Comparison of ENCODE assay signal across 31 cellular contexts in genomic region chr13:73720216-73720840, GRCh38.
DNase-seq lines count a peak whose midpoint lies in the region; ATAC-seq lines count a peak whose summit lies in the region.
"Had no signal": no experiment of that assay in that cellular context is flagged by ENCODE, and none has a peak within 500 bp of the region (broad histone marks: within the 10 kb centered on the region; RNA-seq: fewer than 3 reads in every experiment).

No MANE protein-coding gene starts in this region.

- H3K4me1 Mint-ChIP-seq in activated naive CD4-positive, alpha-beta T cell treated with anti-CD3 and anti-CD28 coated beads, Interleukin-2, amount 50 U/mL, for 24 hours = peaks cover 59% of the 10 kb centered on the region
- H3K4me1 Mint-ChIP-seq in activated naive CD4-positive, alpha-beta T cell treated with anti-CD3 and anti-CD28 coated beads, Interleukin-2, amount 10 ng/mL, durations not matched to agents 7 days and 5 days = peaks cover 37% of the 10 kb centered on the region
- peaks cover 17 to 45% (median 43%) of the 10 kb centered on the region in 4 donors for H3K4me1 Mint-ChIP-seq in naive thymus-derived CD8-positive, alpha-beta T cell
- H3K4me1 Mint-ChIP-seq: nephron progenitor cell had no signal

- ATAC-seq in naive thymus-derived CD8-positive, alpha-beta T cell = no peak
- ATAC-seq in HG03135 (IDR thresholded peaks at IDR 0.05; ENCODE audit: unreplicated experiment) (no peak), HG02610 (IDR thresholded peaks at IDR 0.05; ENCODE audit: unreplicated experiment) (no peak)
- ATAC-seq: pancreas had no signal

- no peaks in the 10 kb centered on the region for H3K27me3 Mint-ChIP-seq in activated naive CD4-positive, alpha-beta T cell treated with anti-CD3 and anti-CD28 coated beads, Interleukin-2, amount 50 U/mL, for 24 hours
- no peaks in the 10 kb centered on the region for H3K27me3 Mint-ChIP-seq in activated naive CD4-positive, alpha-beta T cell treated with anti-CD3 and anti-CD28 coated beads, Interleukin-2, amount 10 ng/mL, durations not matched to agents 7 days and 5 days
- no peaks in the 10 kb centered on the region for H3K27me3 Mint-ChIP-seq in naive thymus-derived CD8-positive, alpha-beta T cell
- H3K27me3 Mint-ChIP-seq: activated naive CD8-positive, alpha-beta T cell treated with anti-CD3 and anti-CD28 coated beads, Interleukin-2, amount 10 ng/mL, durations not matched to agents 7 days and 5 days had no signal

- H3K9me3 Mint-ChIP-seq in activated naive CD4-positive, alpha-beta T cell treated with anti-CD3 and anti-CD28 coated beads, Interleukin-2, amount 50 U/mL, for 24 hours = no peaks in the 10 kb centered on the region
- H3K9me3 Mint-ChIP-seq in activated naive CD4-positive, alpha-beta T cell treated with anti-CD3 and anti-CD28 coated beads, Interleukin-2, amount 10 ng/mL, durations not matched to agents 7 days and 5 days = no peaks in the 10 kb centered on the region
- H3K9me3 Mint-ChIP-seq in naive thymus-derived CD8-positive, alpha-beta T cell = no peaks in the 10 kb centered on the region
- H3K9me3 Mint-ChIP-seq: activated naive CD8-positive, alpha-beta T cell treated with anti-CD3 and anti-CD28 coated beads, Interleukin-2, amount 10 ng/mL, durations not matched to agents 7 days and 5 days; nephron progenitor cell had no signal

- H3K36me3 Mint-ChIP-seq in activated naive CD4-positive, alpha-beta T cell treated with anti-CD3 and anti-CD28 coated beads, Interleukin-2, amount 50 U/mL, for 24 hours = peaks cover 16% of the 10 kb centered on the region
- peaks cover 13% of the 10 kb centered on the region for H3K36me3 Mint-ChIP-seq in activated naive CD4-positive, alpha-beta T cell treated with anti-CD3 and anti-CD28 coated beads, Interleukin-2, amount 10 ng/mL, durations not matched to agents 7 days and 5 days
- H3K36me3 Mint-ChIP-seq in naive thymus-derived CD8-positive, alpha-beta T cell = peaks cover 0 to 28% (median 5%) of the 10 kb centered on the region in 3 donors

- H3K27ac ChIP-seq in epithelial cell of prostate = peak overlapping the region; percentile 21
- H3K27ac ChIP-seq: colonic mucosa, esophagus muscularis mucosa, pancreas, PC-9, spleen, tibial nerve, VCaP had no signal

- POLR2A ChIA-PET in naive thymus-derived CD8-positive, alpha-beta T cell (lab: Charles Lee) = no interaction called here

- H3K27ac Mint-ChIP-seq in activated naive CD4-positive, alpha-beta T cell treated with anti-CD3 and anti-CD28 coated beads, Interleukin-2, amount 50 U/mL, for 24 hours = peak overlapping the region; percentile 65
- no peak overlapping the region for H3K27ac Mint-ChIP-seq in activated naive CD4-positive, alpha-beta T cell treated with anti-CD3 and anti-CD28 coated beads, Interleukin-2, amount 10 ng/mL, durations not matched to agents 7 days and 5 days
- H3K27ac Mint-ChIP-seq in naive thymus-derived CD8-positive, alpha-beta T cell = peak overlapping the region in 8 of 10 donors; percentile 11 to 80 (median 50)
- H3K27ac Mint-ChIP-seq: activated naive CD8-positive, alpha-beta T cell treated with anti-CD3 and anti-CD28 coated beads, Interleukin-2, amount 10 ng/mL, durations not matched to agents 7 days and 5 days; nephron progenitor cell had no signal

- CTCF ChIA-PET in activated naive CD4-positive, alpha-beta T cell treated with anti-CD3 and anti-CD28 coated beads, Interleukin-2, amount 10 ng/mL, durations not matched to agents 7 days and 5 days (lab: Charles Lee) = interaction anchor here (0.6 kb wide), 1 partner anchor 1364 kb away, joined by 3 read pairs; no protein-coding TSS in a partner anchor

- DNase-seq in activated naive CD4-positive, alpha-beta T cell treated with anti-CD3 and anti-CD28 coated beads, Interleukin-2, amount 10 ng/mL, durations not matched to agents 7 days and 5 days = no peak
- DNase-seq in amniotic epithelial cell (ENCODE audit: low read depth) (peak; percentile 28), epithelial cell of prostate (ENCODE audit: low read depth, low spot score) (no peak), DMS 273 (lab: John Stamatoyannopoulos, UW; ENCODE audit: unreplicated experiment) (no peak)
- DNase-seq in naive thymus-derived CD8-positive, alpha-beta T cell = no peak
- DNase-seq: 8988T; activated CD4-positive, alpha-beta T cell treated with anti-CD3 and anti-CD28 coated beads for 4 hours; activated effector memory CD4-positive, alpha-beta T cell treated with Interleukin-2 at 50 U/mL for 16 hours; activated naive CD8-positive, alpha-beta T cell treated with anti-CD3 and anti-CD28 coated beads, Interleukin-2, amount 10 ng/mL, durations not matched to agents 7 days and 5 days; colonic mucosa; effector CD8-positive, alpha-beta T cell; GDM1; GOT3; hypothalamus; KBM-7; MM.1S; NCI-H1436 treated with DMSO at 0.1 percent for 48 hours; NCI-H2107; NCI-H510A treated with DMSO at 0.1 percent for 48 hours; nephron progenitor cell; NK-92 treated with Interleukin-12 subunit alpha and Interleukin-12 subunit beta, amount 100 ng/mL, for 24 hours; pancreas; PC-9; Right ventricle myocardium superior; spleen had no signal

- no peak overlapping the region for H3K4me3 Mint-ChIP-seq in activated naive CD4-positive, alpha-beta T cell treated with anti-CD3 and anti-CD28 coated beads, Interleukin-2, amount 50 U/mL, for 24 hours
- H3K4me3 Mint-ChIP-seq in activated naive CD4-positive, alpha-beta T cell treated with anti-CD3 and anti-CD28 coated beads, Interleukin-2, amount 10 ng/mL, durations not matched to agents 7 days and 5 days = no peak overlapping the region
- no peak overlapping the region for H3K4me3 Mint-ChIP-seq in naive thymus-derived CD8-positive, alpha-beta T cell
- H3K4me3 Mint-ChIP-seq: activated naive CD8-positive, alpha-beta T cell treated with anti-CD3 and anti-CD28 coated beads, Interleukin-2, amount 10 ng/mL, durations not matched to agents 7 days and 5 days; nephron progenitor cell had no signal
